32 cellular contexts compared by ENCODE assay signal in the genomic region with DNA sequence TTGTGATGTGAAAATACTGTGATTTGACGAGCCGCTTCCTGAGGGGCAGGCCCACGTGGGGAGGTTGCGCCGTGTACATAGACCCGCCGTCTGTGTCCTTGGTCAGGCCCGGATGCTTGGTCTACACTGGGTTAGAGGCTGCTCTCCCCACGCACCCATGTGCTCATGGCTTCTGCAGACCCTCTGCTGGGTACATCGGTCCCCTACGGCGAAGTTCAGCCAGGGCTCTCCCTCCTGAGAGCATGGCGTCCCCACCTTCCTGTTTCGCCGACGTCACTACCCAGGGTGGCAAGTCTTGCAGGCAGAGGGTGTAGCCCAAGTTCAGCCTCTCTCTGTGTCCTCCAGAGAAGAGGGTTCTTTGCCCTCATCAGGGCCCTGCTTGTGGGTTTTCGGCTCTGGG. TPM values are rescaled to one million over a fixed set of nuclear protein-coding genes. Genes with fewer than 3 reads are reported as not detected.
"Had no signal": no experiment of that assay in that cellular context is flagged by ENCODE, and none has a peak within 500 bp of the region (broad histone marks: within the 10 kb centered on the region; RNA-seq: fewer than 3 reads in every experiment).

No MANE protein-coding gene starts in this region.

- H2AFZ ChIP-seq: PC-9 had no signal

- H3K9me3 ChIP-seq: SJSA1, SK-N-SH had no signal

- H3K36me3 ChIP-seq: SJSA1 had no signal

- ATAC-seq: Panc1 had no signal

- DNase-seq: Karpas-422, KBM-7, MM.1S, MV-4-11, NCI-H1092, NCI-H1105, NCI-H1417 treated with DMSO at 0.1 percent for 48 hours, NCI-H1436 treated with DMSO at 0.1 percent for 48 hours, NCI-H1694 treated with DMSO at 0.1 percent for 48 hours, NCI-H187 treated with DMSO at 0.1 percent for 48 hours, NCI-H2029, NCI-H2081, NCI-H2171 treated with DMSO at 0.1 percent for 48 hours, NCI-H2227 treated with DMSO at 0.1 percent for 48 hours, NCI-H345, NCI-H446, NCI-H510A treated with DMSO at 0.1 percent for 48 hours, NCI-H524 treated with DMSO at 0.1 percent for 48 hours, NCI-H526 treated with DMSO at 0.1 percent for 48 hours, NCI-H774, PC-9, Right ventricle myocardium superior, SHP77 treated with DMSO at 0.1 percent for 48 hours, SK-N-SH had no signal

- H3K27ac ChIP-seq: KMS-11, PC-9, RWPE1, SJSA1 had no signal

- H3K4me2 ChIP-seq: KMS-11, PC-9, SK-N-SH had no signal

- H3K27me3 ChIP-seq: SJSA1 had no signal

- H3K4me3 ChIP-seq: PC-9, SJSA1 had no signal

RNA-seq across cellular contexts. Expression of a gene that starts 11.0 kb away (rescaled TPM):
- total RNA-seq: LHCN-M2, MCF 10A, NCI-H460, OCI-LY7, PC-9, Right ventricle myocardium superior, SJSA1 had no signal
